19 cellular contexts compared by ENCODE assay signal in genomic region chr14:49637534-49638078, GRCh38. TPM values are rescaled to one million over a fixed set of nuclear protein-coding genes. Genes with fewer than 3 reads are reported as not detected.
DNase-seq lines count a peak whose midpoint lies in the region; ATAC-seq lines count a peak whose summit lies in the region.
"Had no signal": no experiment of that assay in that cellular context is flagged by ENCODE, and none has a peak within 500 bp of the region (broad histone marks: within the 10 kb centered on the region; RNA-seq: fewer than 3 reads in every experiment).

No MANE protein-coding gene starts in this region.

- peaks cover 35 to 66% (median 50%) of the 10 kb centered on the region in 11 experiments for H3K36me3 ChIP-seq in BLaER1 treated with 17β-estradiol and CSF1 and Interleukin-3, amounts not matched to agents 10 nM and 100 nM
- no peaks in the 10 kb centered on the region for H3K36me3 ChIP-seq in CD4-positive, alpha-beta memory T cell (ENCODE audit: insufficient read depth, low read length)
- H3K36me3 ChIP-seq: colonic mucosa had no signal

- POLR2A ChIA-PET in CD4-positive, alpha-beta memory T cell (lab: Charles Lee; ENCODE audit: partially characterized antibody), result interaction anchor here (7.5 to 10.7 kb wide), 2 partner anchors 15 to 131 kb away, joined by 153 to 413 read pairs; partner anchors contain the start of genes KLHDC2, MGAT2 and RPL36AL

- no peak for ATAC-seq in activated T-helper 17 cell treated with anti-CD3 and anti-CD28 coated beads, Interleukin-2, amount 50 U/mL, for 72 hours (replicated peaks)
- ATAC-seq in naive B cell (ENCODE audit: low read depth in 2 of 2), result no peak

- H3K27ac ChIP-seq in BLaER1 treated with 17β-estradiol and CSF1 and Interleukin-3, amounts not matched to agents 10 nM and 100 nM, result no peak overlapping the region
- no peak overlapping the region for H3K27ac ChIP-seq in CD4-positive, alpha-beta memory T cell (ENCODE audit: low read depth, low read length)
- H3K27ac ChIP-seq: colonic mucosa, stomach, upper lobe of left lung had no signal

- H3K9ac ChIP-seq in BLaER1 treated with 17β-estradiol and CSF1 and Interleukin-3, amounts not matched to agents 10 nM and 100 nM, result no peak overlapping the region

- CTCF ChIA-PET in CD4-positive, alpha-beta memory T cell (lab: Charles Lee; ENCODE audit: partially characterized antibody), result interaction anchor here (1.1 to 3.8 kb wide), 5 partner anchors 17 to 192 kb away, joined by 3 to 34 read pairs (median 5); partner anchors contain the start of genes KLHDC2, MGAT2 and RPL36AL

- H4K20me1 ChIP-seq in BLaER1 treated with 17β-estradiol and CSF1 and Interleukin-3, amounts not matched to agents 10 nM and 100 nM, result peaks cover 10 to 75% (median 58%) of the 10 kb centered on the region in 11 experiments; a peak in 19 of 22 replicates

- intact Hi-C loops in CD4-positive, alpha-beta memory T cell (cut with micrococcal nuclease), result loop anchor here (10.0 kb wide), 1 partner anchor 897 kb away; the partner anchor contains the start of gene MAP4K5

- peaks cover 20 to 40% of the 10 kb centered on the region in 2 donors for H3K36me3 Mint-ChIP-seq in CD4-positive, alpha-beta memory T cell
- peaks cover 85% of the 10 kb centered on the region for H3K36me3 Mint-ChIP-seq in activated T-helper 17 cell treated with anti-CD3 and anti-CD28 coated beads, Interleukin-2, amount 50 U/mL, for 72 hours (ENCODE audit: low read depth)
- peaks cover 16 to 18% of the 10 kb centered on the region in 2 donors for H3K36me3 Mint-ChIP-seq in naive B cell

- H3K27ac Mint-ChIP-seq in CD4-positive, alpha-beta memory T cell, result peak overlapping the region; percentile 6 to 100 (median 87)
- peak overlapping the region; percentile 98 for H3K27ac Mint-ChIP-seq in activated T-helper 17 cell treated with anti-CD3 and anti-CD28 coated beads, Interleukin-2, amount 50 U/mL, for 72 hours
- H3K27ac Mint-ChIP-seq in naive B cell, result peak overlapping the region in 4 of 6 donors; percentile 12 to 97 (median 79)
- H3K27ac Mint-ChIP-seq: activated naive CD4-positive, alpha-beta T cell treated with anti-CD3 and anti-CD28 coated beads, Interleukin-2, amount 10 ng/mL, durations not matched to agents 7 days and 5 days had no signal

- H3K4me3 ChIP-seq in BLaER1 treated with 17β-estradiol and CSF1 and Interleukin-3, amounts not matched to agents 10 nM and 100 nM, result no peak overlapping the region
- H3K4me3 ChIP-seq in CD4-positive, alpha-beta memory T cell (ENCODE audit: low read length in 2 of 2), result no peak overlapping the region
- H3K4me3 ChIP-seq: colonic mucosa, stomach, upper lobe of left lung had no signal

- peaks cover 25 to 51% (median 37%) of the 10 kb centered on the region in 10 experiments for H3K4me1 ChIP-seq in BLaER1 treated with 17β-estradiol and CSF1 and Interleukin-3, amounts not matched to agents 10 nM and 100 nM
- H3K4me1 ChIP-seq in CD4-positive, alpha-beta memory T cell (ENCODE audit: insufficient read depth, low read length), result peaks cover 47% of the 10 kb centered on the region

- no peak for DNase-seq in CD4-positive, alpha-beta memory T cell
- DNase-seq in naive B cell (no peak), GM03348 (ENCODE audit: low spot score) (no peak), DMS 273 treated with DMSO at 0.1 percent for 48 hours (lab: John Stamatoyannopoulos, UW) (no peak), occipital lobe (lab: John Stamatoyannopoulos, UW) (no peak)
- DNase-seq: activated CD4-positive, CD25-positive, alpha-beta regulatory T cell; activated naive CD4-positive, alpha-beta T cell treated with anti-CD3 and anti-CD28 coated beads, Interleukin-2, amount 10 ng/mL, durations not matched to agents 7 days and 5 days; AML-193; colonic mucosa; GDM1; Karpas-422; NCI-H1105; NCI-H2081 treated with DMSO at 0.1 percent for 48 hours; NCI-H69; Right ventricle myocardium superior; stomach; upper lobe of left lung had no signal

- H3K27me3 Mint-ChIP-seq in CD4-positive, alpha-beta memory T cell, result peaks cover 0 to 1% of the 10 kb centered on the region in 2 donors
- H3K27me3 Mint-ChIP-seq in activated T-helper 17 cell treated with anti-CD3 and anti-CD28 coated beads, Interleukin-2, amount 50 U/mL, for 72 hours, result no peaks in the 10 kb centered on the region
- H3K27me3 Mint-ChIP-seq in naive B cell, result no peaks in the 10 kb centered on the region
- H3K27me3 Mint-ChIP-seq: activated naive CD4-positive, alpha-beta T cell treated with anti-CD3 and anti-CD28 coated beads, Interleukin-2, amount 10 ng/mL, durations not matched to agents 7 days and 5 days had no signal

- H3K9me3 ChIP-seq in BLaER1 treated with 17β-estradiol and CSF1 and Interleukin-3, amounts not matched to agents 10 nM and 100 nM (replicated peaks in 1 of 11), result no peaks in the 10 kb centered on the region
- no peaks in the 10 kb centered on the region for H3K9me3 ChIP-seq in CD4-positive, alpha-beta memory T cell (ENCODE audit: control insufficient read depth in 1 of 2, low read length in 2 of 2)
- H3K9me3 ChIP-seq: colonic mucosa, stomach, upper lobe of left lung had no signal

- H3K9me3 Mint-ChIP-seq in CD4-positive, alpha-beta memory T cell, result peaks cover 0 to 3% (median 0%) of the 10 kb centered on the region in 8 donors
- no peaks in the 10 kb centered on the region for H3K9me3 Mint-ChIP-seq in activated T-helper 17 cell treated with anti-CD3 and anti-CD28 coated beads, Interleukin-2, amount 50 U/mL, for 72 hours
- no peaks in the 10 kb centered on the region for H3K9me3 Mint-ChIP-seq in naive B cell
- H3K9me3 Mint-ChIP-seq: activated naive CD4-positive, alpha-beta T cell treated with anti-CD3 and anti-CD28 coated beads, Interleukin-2, amount 10 ng/mL, durations not matched to agents 7 days and 5 days had no signal

- H3K4me2 ChIP-seq in BLaER1 treated with 17β-estradiol and CSF1 and Interleukin-3, amounts not matched to agents 10 nM and 100 nM, result peak overlapping the region in 7 of 11 experiments; percentile 76 to 95 (median 89); a peak in 7 of 22 replicates

- peaks cover 36 to 83% (median 58%) of the 10 kb centered on the region in 4 donors for H3K4me1 Mint-ChIP-seq in CD4-positive, alpha-beta memory T cell
- H3K4me1 Mint-ChIP-seq in activated T-helper 17 cell treated with anti-CD3 and anti-CD28 coated beads, Interleukin-2, amount 50 U/mL, for 72 hours, result peaks cover 33% of the 10 kb centered on the region
- peaks cover 42 to 78% (median 57%) of the 10 kb centered on the region in 3 donors for H3K4me1 Mint-ChIP-seq in naive B cell

- peak overlapping the region in 4 of 8 donors; percentile 4 to 52 (median 33) for H3K4me3 Mint-ChIP-seq in CD4-positive, alpha-beta memory T cell
- peak overlapping the region; percentile 94 for H3K4me3 Mint-ChIP-seq in activated T-helper 17 cell treated with anti-CD3 and anti-CD28 coated beads, Interleukin-2, amount 50 U/mL, for 72 hours
- peak overlapping the region in 6 of 8 donors; percentile 12 to 90 (median 42) for H3K4me3 Mint-ChIP-seq in naive B cell
- H3K4me3 Mint-ChIP-seq: activated naive CD4-positive, alpha-beta T cell treated with anti-CD3 and anti-CD28 coated beads, Interleukin-2, amount 10 ng/mL, durations not matched to agents 7 days and 5 days had no signal

- H3K27me3 ChIP-seq in BLaER1 treated with 17β-estradiol and CSF1 and Interleukin-3, amounts not matched to agents 10 nM and 100 nM, result no peaks in the 10 kb centered on the region
- H3K27me3 ChIP-seq in CD4-positive, alpha-beta memory T cell (ENCODE audit: insufficient read depth, low read length), result no peaks in the 10 kb centered on the region
- H3K27me3 ChIP-seq: colonic mucosa, stomach, upper lobe of left lung had no signal

RNA-seq across cellular contexts. Expression of gene DNAAF2, which starts 2.6 kb away (rescaled TPM):
- 1 to 10 TPM; 8.7 to 9.8 TPM for total RNA-seq in CD4-positive, alpha-beta memory T cell
- 10 to 100 TPM; 17.9 to 18.1 TPM for polyA plus RNA-seq in CD4-positive, alpha-beta memory T cell
- total RNA-seq in activated T-helper 17 cell treated with anti-CD3 and anti-CD28 coated beads, Interleukin-2, amount 50 U/mL, for 72 hours, result 10 to 100 TPM in 1 of 2 donors, 1 to 10 TPM in 1; 9.3 to 11.6 TPM
- polyA plus RNA-seq in naive B cell (ENCODE audit: low read depth in 6 of 6), result 10 to 100 TPM; 16.1 to 28.3 (median 24.8) TPM
- total RNA-seq in occipital lobe, result 17.2 TPM

RNA-seq across cellular contexts. Expression of gene MGAT2, which starts 17.0 kb away (rescaled TPM):
- total RNA-seq in CD4-positive, alpha-beta memory T cell, result 10 to 100 TPM; 58.5 to 58.7 TPM
- polyA plus RNA-seq in CD4-positive, alpha-beta memory T cell, result 10 to 100 TPM; 35.7 to 42.3 TPM
- 10 to 100 TPM; 44.6 to 49.3 TPM for total RNA-seq in activated T-helper 17 cell treated with anti-CD3 and anti-CD28 coated beads, Interleukin-2, amount 50 U/mL, for 72 hours
- polyA plus RNA-seq in naive B cell (ENCODE audit: low read depth in 6 of 6), result 10 to 100 TPM; 27.7 to 33.8 (median 30.0) TPM
- 47.3 TPM for total RNA-seq in occipital lobe

RNA-seq across cellular contexts. Expression of gene RPL36AL, which starts 17.2 kb away (rescaled TPM):
- 100 to 1,000 TPM; 416 to 441 TPM for total RNA-seq in CD4-positive, alpha-beta memory T cell
- 100 to 1,000 TPM; 669 to 761 TPM for polyA plus RNA-seq in CD4-positive, alpha-beta memory T cell
- 100 to 1,000 TPM; 182 to 184 TPM for total RNA-seq in activated T-helper 17 cell treated with anti-CD3 and anti-CD28 coated beads, Interleukin-2, amount 50 U/mL, for 72 hours
- 100 to 1,000 TPM; 384 to 554 (median 508) TPM for polyA plus RNA-seq in naive B cell (ENCODE audit: low read depth in 6 of 6)
- 63.3 TPM for total RNA-seq in occipital lobe

RNA-seq across cellular contexts. Expression of gene LRR1, which starts 38.9 kb away (rescaled TPM):
- total RNA-seq in CD4-positive, alpha-beta memory T cell, result 10 to 100 TPM; 13.6 to 16.1 TPM
- polyA plus RNA-seq in CD4-positive, alpha-beta memory T cell, result 10 to 100 TPM in 1 of 2 donors, 1 to 10 TPM in 1; 9.7 to 11.1 TPM
- 10 to 100 TPM; 29.6 to 62.2 TPM for total RNA-seq in activated T-helper 17 cell treated with anti-CD3 and anti-CD28 coated beads, Interleukin-2, amount 50 U/mL, for 72 hours
- polyA plus RNA-seq in naive B cell (ENCODE audit: low read depth in 6 of 6), result 10 to 100 TPM in 3 of 6 donors, 1 to 10 TPM in 3; 9.1 to 13.5 (median 10.1) TPM
- total RNA-seq in occipital lobe, result 6.2 TPM

RNA-seq across cellular contexts. Expression of gene POLE2, which starts 50.4 kb away (rescaled TPM):
- total RNA-seq in CD4-positive, alpha-beta memory T cell, result 1 to 10 TPM; 1.6 to 1.9 TPM
- 1 to 10 TPM; 2.2 to 3.1 TPM for polyA plus RNA-seq in CD4-positive, alpha-beta memory T cell
- total RNA-seq in activated T-helper 17 cell treated with anti-CD3 and anti-CD28 coated beads, Interleukin-2, amount 50 U/mL, for 72 hours, result 10 to 100 TPM; 33.5 to 46.8 TPM
- 1 to 10 TPM in 4 of 6 donors, under 1 TPM in 2; 0.34 to 4.7 (median 1.2) TPM for polyA plus RNA-seq in naive B cell (ENCODE audit: low read depth in 6 of 6)
- 12.0 TPM for total RNA-seq in occipital lobe
